1 cellular context compared by ENCODE assay signal in the genomic region with DNA sequence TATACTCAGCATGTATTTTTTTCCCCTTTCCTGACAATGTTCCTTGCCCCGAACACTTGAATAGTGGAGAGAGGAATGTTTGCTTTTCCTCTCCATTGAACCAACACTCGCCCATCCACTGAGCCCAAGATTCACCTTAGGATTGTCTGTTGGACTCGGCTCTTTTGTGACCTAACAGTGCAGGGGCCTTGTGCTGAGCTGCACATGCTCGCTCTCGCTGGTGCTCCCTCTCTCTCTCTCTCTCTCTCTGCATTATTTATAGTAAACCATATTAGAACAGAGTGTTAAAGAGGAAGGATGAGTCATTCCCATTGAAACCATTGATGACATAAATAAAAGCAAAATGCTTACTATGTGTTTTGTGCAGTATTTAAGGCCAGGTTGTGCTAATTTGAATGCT.
TF ChIP-seq lines count a peak whose summit lies in the region.

No MANE protein-coding gene starts in this region.

TF ChIP-seq in HEK293, 187 proteins besides CTCF, POLR2A, EP300 and RAD21 (continued from another document):
- TF ChIP-seq YY1 (tag by site-specific recombination; IDR thresholded peaks at IDR 0.05) (no peak), BCL11A (tag by site-specific recombination; IDR thresholded peaks at IDR 0.05; ENCODE audit: low read depth) (no peak)
